Comparison of ENCODE assay signal across 1 cellular context in the genomic region with DNA sequence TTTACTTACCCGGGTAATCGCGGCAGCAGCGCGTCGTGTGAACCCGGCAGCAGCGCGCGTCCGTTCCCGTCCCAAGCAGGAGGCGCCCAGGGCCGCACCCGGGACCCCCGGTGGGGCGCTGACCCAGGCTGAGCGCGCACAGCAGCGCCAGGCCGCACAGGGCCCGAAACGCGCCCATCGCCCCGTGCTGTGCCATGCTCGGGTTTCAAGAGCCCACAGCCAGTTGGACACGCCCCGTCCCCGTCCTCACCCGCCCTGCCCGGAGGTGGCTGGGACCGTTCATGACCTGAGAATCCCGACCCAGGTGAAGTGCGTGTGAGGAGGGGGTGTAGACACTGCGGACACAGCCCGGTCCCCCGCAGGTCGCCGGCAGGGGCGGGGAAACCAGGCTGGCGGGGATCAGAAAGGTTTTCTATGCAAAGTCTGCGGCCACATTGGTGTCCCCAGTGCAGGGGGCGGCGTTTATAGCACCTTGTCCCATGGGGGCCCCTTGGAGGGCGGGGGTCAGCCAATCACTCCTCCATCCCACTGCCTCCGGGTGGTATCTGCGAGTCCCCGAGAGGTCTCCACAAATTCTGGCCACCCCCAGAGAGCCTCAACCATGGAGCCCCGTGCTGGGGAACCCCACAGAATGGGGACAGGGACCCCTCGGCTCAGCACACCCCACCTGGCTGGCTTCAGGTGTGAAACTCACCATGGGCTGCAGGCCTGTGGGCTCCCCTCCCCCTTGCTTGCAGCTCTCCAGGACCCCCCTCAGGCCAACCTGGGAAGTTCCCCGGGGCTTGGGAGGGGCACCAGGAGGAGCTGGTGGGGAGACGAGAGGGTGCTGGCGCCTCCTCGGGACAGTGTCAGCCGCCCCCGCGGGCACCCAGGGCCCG.
A peak's percentile ranks its signal among the peaks of the same experiment; 100 is the strongest.
TF ChIP-seq lines count a peak whose summit lies in the region.

A gene with protein sequence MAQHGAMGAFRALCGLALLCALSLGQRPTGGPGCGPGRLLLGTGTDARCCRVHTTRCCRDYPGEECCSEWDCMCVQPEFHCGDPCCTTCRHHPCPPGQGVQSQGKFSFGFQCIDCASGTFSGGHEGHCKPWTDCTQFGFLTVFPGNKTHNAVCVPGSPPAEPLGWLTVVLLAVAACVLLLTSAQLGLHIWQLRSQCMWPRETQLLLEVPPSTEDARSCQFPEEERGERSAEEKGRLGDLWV (minus strand): TSS at position 217 of the 878 bp plus-strand sequence. CDS start 21 bp downstream, at position 196.

TF ChIP-seq in HepG2, 621 proteins besides CTCF, POLR2A, EP300 and RAD21:
- TF ChIP-seq HNRNPL (IDR thresholded peaks at IDR 0.05; ENCODE audit: low read depth, low read length) (0 out of 2 replicates have a peak, but pooled peaks have one; percentile 11), BRF2 (CRISPR knock-in tag; IDR thresholded peaks at IDR 0.05) (no peak), ZNF317 (CRISPR knock-in tag; IDR thresholded peaks at IDR 0.05) (no peak), REPIN1 (CRISPR knock-in tag; IDR thresholded peaks at IDR 0.05; ENCODE audit: borderline replicate concordance, low read depth) (no peak), MTF2 (CRISPR knock-in tag; IDR thresholded peaks at IDR 0.05; ENCODE audit: borderline replicate concordance) (0 out of 2 replicates have a peak, but pooled peaks have one; percentile 53), ZNF263 (CRISPR knock-in tag; IDR thresholded peaks at IDR 0.05) (no peak), EZH2 (conservative IDR thresholded peaks at IDR 0.05; ENCODE audit: low read depth, low read length) (0 out of 2 replicates have a peak, but pooled peaks have one; percentile 82), ARHGAP35 (CRISPR knock-in tag; IDR thresholded peaks at IDR 0.05; ENCODE audit: borderline replicate concordance) (no peak)
